16 cellular contexts compared by ENCODE assay signal in genomic region chr14:72098202-72098601, GRCh38.
DNase-seq lines count a peak whose midpoint lies in the region; ATAC-seq and TF ChIP-seq lines count a peak whose summit lies in the region.
"Had no signal": no experiment of that assay in that cellular context is flagged by ENCODE, and none has a peak within 500 bp of the region (broad histone marks: within the 10 kb centered on the region; RNA-seq: fewer than 3 reads in every experiment).

No MANE protein-coding gene starts in this region.

- H3F3A ChIP-seq in Loucy (ENCODE audit: low read depth), result no peaks in the 10 kb centered on the region
- H3F3A ChIP-seq in neural progenitor cell (ENCODE audit: low read depth), result no peaks in the 10 kb centered on the region

- TF ChIP-seq CTCF in Loucy (conservative IDR thresholded peaks at IDR 0.05; ENCODE audit: low read length) (no peak), neural progenitor cell (IDR thresholded peaks at IDR 0.05) (no peak)

- intact Hi-C loops in left ventricle myocardium superior (cut with micrococcal nuclease) (no loop called here), left cardiac atrium (cut with DNase I) (no loop called here)

- no peaks in the 10 kb centered on the region for H3K79me2 ChIP-seq in Loucy (ENCODE audit: insufficient read depth, low read length)
- no peaks in the 10 kb centered on the region for H3K79me2 ChIP-seq in neural progenitor cell (ENCODE audit: low read depth)

- H3K36me3 ChIP-seq in Loucy (ENCODE audit: insufficient read depth, low read length) (no peaks in the 10 kb centered on the region), neural progenitor cell (no peaks in the 10 kb centered on the region)

- H3K36me3 Mint-ChIP-seq in neural progenitor cell, result no peaks in the 10 kb centered on the region
- H3K36me3 Mint-ChIP-seq: CD4-positive, alpha-beta memory T cell had no signal

- no peaks in the 10 kb centered on the region for H3K9me2 ChIP-seq in Loucy (replicated peaks; ENCODE audit: low read depth, low read length)

- no peak for DNase-seq in left ventricle myocardium superior
- DNase-seq in left cardiac atrium, result no peak
- peak; percentile 43 for DNase-seq in neural progenitor cell (ENCODE audit: low spot score)
- DNase-seq in stimulated activated CD4-positive, alpha-beta T cell treated with anti-CD3 and anti-CD28 coated beads, Interleukin-1b, Interleukin-23, amount 100 ng/mL, for 48 hours, result no peak
- DNase-seq in foreskin melanocyte, result no peak
- DNase-seq: C1 segment of cervical spinal cord; Calu3; CD4-positive, alpha-beta memory T cell; COR-L47; DMS53; DMS79 treated with DMSO at 0.1 percent for 48 hours; GF-D8; GM23248; H7; HCEC 1CT had no signal

- H3K9ac ChIP-seq in Loucy (ENCODE audit: low read depth, low read length, poor library complexity, severe bottlenecking), result peak overlapping the region; percentile 10
- H3K9ac ChIP-seq in neural progenitor cell, result no peak overlapping the region
- H3K9ac ChIP-seq: GM23248 had no signal

- H3K9me3 Mint-ChIP-seq in neural progenitor cell, result no peaks in the 10 kb centered on the region

- H3K9me3 ChIP-seq in Loucy (ENCODE audit: insufficient read depth, low read depth, low read length) (no peaks in the 10 kb centered on the region), neural progenitor cell (ENCODE audit: low read depth) (no peaks in the 10 kb centered on the region)

- no peaks in the 10 kb centered on the region for H3K27me3 ChIP-seq in Loucy (ENCODE audit: insufficient read depth, low read length, poor library complexity, severe bottlenecking)
- no peaks in the 10 kb centered on the region for H3K27me3 ChIP-seq in neural progenitor cell

- no peak overlapping the region for H3K4me2 ChIP-seq in Loucy (ENCODE audit: low read depth, low read length, poor library complexity, severe bottlenecking)
- H3K4me2 ChIP-seq in neural progenitor cell, result peak overlapping the region; percentile 10

- no peak overlapping the region for H2AFZ ChIP-seq in Loucy (ENCODE audit: low read length)
- H2AFZ ChIP-seq in neural progenitor cell (replicated peaks), result no peak overlapping the region
- H2AFZ ChIP-seq: GM23248 had no signal

- ATAC-seq in left ventricle myocardium superior, result peak; percentile 48
- ATAC-seq in left cardiac atrium, result no peak

- H3K4me1 Mint-ChIP-seq in neural progenitor cell, result peaks cover 8% of the 10 kb centered on the region

- no peak overlapping the region for H3K4me3 ChIP-seq in Loucy (ENCODE audit: low read length, poor library complexity, severe bottlenecking)
- no peak overlapping the region for H3K4me3 ChIP-seq in neural progenitor cell
- H3K4me3 ChIP-seq: GM23248 had no signal

- H3K4me1 ChIP-seq in Loucy (ENCODE audit: insufficient read depth, low read length, poor library complexity, severe bottlenecking) (peaks cover 38% of the 10 kb centered on the region), neural progenitor cell (peaks cover 21% of the 10 kb centered on the region)

- no peak overlapping the region for H3K4me3 Mint-ChIP-seq in neural progenitor cell
- H3K4me3 Mint-ChIP-seq: CD4-positive, alpha-beta memory T cell had no signal

- no peaks in the 10 kb centered on the region for H3K27me3 Mint-ChIP-seq in neural progenitor cell (ENCODE audit: insufficient read depth, low read depth)

- H4K20me1 ChIP-seq in Loucy (ENCODE audit: insufficient read depth, low read length, poor library complexity, severe bottlenecking) (no peaks in the 10 kb centered on the region), neural progenitor cell (ENCODE audit: low read depth) (no peaks in the 10 kb centered on the region)

- no peak overlapping the region for H3K27ac ChIP-seq in neural progenitor cell
- H3K27ac ChIP-seq: GM23248 had no signal

- peak overlapping the region; percentile 72 for H3K27ac Mint-ChIP-seq in neural progenitor cell
- H3K27ac Mint-ChIP-seq: CD4-positive, alpha-beta memory T cell had no signal
